1 cellular context compared by ENCODE assay signal in the genomic region with DNA sequence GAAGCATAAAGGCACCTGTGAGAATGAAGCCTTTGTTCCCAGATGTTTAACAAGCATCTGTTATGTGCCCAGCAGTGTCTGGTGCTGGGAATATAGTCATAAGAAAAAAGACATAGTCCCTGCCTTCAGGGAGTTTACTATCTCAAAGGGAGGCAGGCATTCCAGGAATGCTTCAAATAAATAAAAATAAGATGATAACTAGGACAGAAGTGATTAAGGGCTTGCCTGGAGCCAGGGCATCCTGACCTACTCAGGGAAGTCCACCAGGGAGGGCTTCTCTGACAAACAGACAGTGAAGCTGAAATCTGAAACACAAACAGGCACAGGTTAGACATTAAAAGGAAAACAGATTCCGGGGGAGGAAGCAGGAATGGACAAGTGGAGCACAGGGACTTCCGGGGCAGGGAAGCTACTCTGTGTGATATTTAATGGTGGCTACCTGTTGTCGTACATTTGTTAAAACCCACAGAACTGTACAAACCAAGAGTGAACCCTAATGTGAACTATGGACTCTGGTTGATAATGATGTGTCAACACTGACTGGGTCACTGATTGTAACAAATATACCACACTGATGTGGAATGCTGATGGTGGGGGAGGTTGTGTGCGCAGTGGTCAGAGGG.
TF ChIP-seq lines count a peak whose summit lies in the region.

No MANE protein-coding gene starts in this region.

TF ChIP-seq in HepG2, 621 proteins besides CTCF, POLR2A, EP300 and RAD21 (continued from another document and continues in another):
- TF ChIP-seq, protein P1, sequence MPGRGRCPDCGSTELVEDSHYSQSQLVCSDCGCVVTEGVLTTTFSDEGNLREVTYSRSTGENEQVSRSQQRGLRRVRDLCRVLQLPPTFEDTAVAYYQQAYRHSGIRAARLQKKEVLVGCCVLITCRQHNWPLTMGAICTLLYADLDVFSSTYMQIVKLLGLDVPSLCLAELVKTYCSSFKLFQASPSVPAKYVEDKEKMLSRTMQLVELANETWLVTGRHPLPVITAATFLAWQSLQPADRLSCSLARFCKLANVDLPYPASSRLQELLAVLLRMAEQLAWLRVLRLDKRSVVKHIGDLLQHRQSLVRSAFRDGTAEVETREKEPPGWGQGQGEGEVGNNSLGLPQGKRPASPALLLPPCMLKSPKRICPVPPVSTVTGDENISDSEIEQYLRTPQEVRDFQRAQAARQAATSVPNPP (CRISPR knock-in tag; IDR thresholded peaks at IDR 0.05) = no peak; the same call in 1 of the 2 replicates
- TF ChIP-seq POGZ (CRISPR knock-in tag; IDR thresholded peaks at IDR 0.05) (peak; percentile 79), ZBTB3 (CRISPR knock-in tag; IDR thresholded peaks at IDR 0.05; ENCODE audit: borderline replicate concordance, low read depth) (no peak), ZNF264 (CRISPR knock-in tag; IDR thresholded peaks at IDR 0.05) (peak; percentile 81; the same call in 1 of the 2 replicates), NR2F1 (CRISPR knock-in tag; IDR thresholded peaks at IDR 0.05) (peak; percentile 74 to 81), SMAD9 (CRISPR knock-in tag; IDR thresholded peaks at IDR 0.05) (no peak), CEBPB (IDR thresholded peaks at IDR 0.05; ENCODE audit: borderline replicate concordance, low read depth, low read length) (peak; percentile 73), DR1 (CRISPR knock-in tag; IDR thresholded peaks at IDR 0.05) (no peak), ZMAT3 (CRISPR knock-in tag; conservative IDR thresholded peaks at IDR 0.05) (peak; percentile 32; the same call in 1 of the 2 replicates), ZZZ3 (CRISPR knock-in tag; IDR thresholded peaks at IDR 0.05; ENCODE audit: borderline replicate concordance) (no peak), PAX8 (CRISPR knock-in tag; IDR thresholded peaks at IDR 0.05; ENCODE audit: borderline replicate concordance) (no peak), HNRNPH1 (optimal IDR thresholded peaks at IDR 0.05; ENCODE audit: low read depth, low read length) (no peak), JARID2 (CRISPR knock-in tag; IDR thresholded peaks at IDR 0.05; ENCODE audit: insufficient replicate concordance) (no peak), ZNF296 (CRISPR knock-in tag; conservative IDR thresholded peaks at IDR 0.05) (no peak), ZSCAN25 (CRISPR knock-in tag; IDR thresholded peaks at IDR 0.05) (peak; percentile 70; the same call in 1 of the 2 replicates), IRX3 (CRISPR knock-in tag; IDR thresholded peaks at IDR 0.05; ENCODE audit: borderline replicate concordance, low read depth) (no peak), ZNF446 (CRISPR knock-in tag; IDR thresholded peaks at IDR 0.05) (no peak), TAF15 (IDR thresholded peaks at IDR 0.05; ENCODE audit: low read depth, low read length, poor library complexity, severe bottlenecking) (no peak), NFKBIZ (CRISPR knock-in tag; IDR thresholded peaks at IDR 0.05) (peak; percentile 69; the same call in 1 of the 2 replicates), SP140L (CRISPR knock-in tag; IDR thresholded peaks at IDR 0.05; ENCODE audit: borderline replicate concordance) (no peak), ZNF160 (CRISPR knock-in tag; IDR thresholded peaks at IDR 0.05) (no peak), SIN3B (IDR thresholded peaks at IDR 0.05; ENCODE audit: low read length) (no peak), MIXL1 (CRISPR knock-in tag; IDR thresholded peaks at IDR 0.05) (peak; percentile 98), PCBP2 (optimal IDR thresholded peaks at IDR 0.05; ENCODE audit: low read depth, low read length, poor library complexity, severe bottlenecking) (no peak), ZNF615 (CRISPR knock-in tag; IDR thresholded peaks at IDR 0.05; ENCODE audit: borderline replicate concordance) (no peak), RARA (CRISPR knock-in tag; IDR thresholded peaks at IDR 0.05) (peak; percentile 94), NPAS2 (CRISPR knock-in tag; IDR thresholded peaks at IDR 0.05; ENCODE audit: borderline replicate concordance) (no peak), CAMTA2 (CRISPR knock-in tag; IDR thresholded peaks at IDR 0.05; ENCODE audit: borderline replicate concordance) (no peak)
- TF ChIP-seq, protein P2, sequence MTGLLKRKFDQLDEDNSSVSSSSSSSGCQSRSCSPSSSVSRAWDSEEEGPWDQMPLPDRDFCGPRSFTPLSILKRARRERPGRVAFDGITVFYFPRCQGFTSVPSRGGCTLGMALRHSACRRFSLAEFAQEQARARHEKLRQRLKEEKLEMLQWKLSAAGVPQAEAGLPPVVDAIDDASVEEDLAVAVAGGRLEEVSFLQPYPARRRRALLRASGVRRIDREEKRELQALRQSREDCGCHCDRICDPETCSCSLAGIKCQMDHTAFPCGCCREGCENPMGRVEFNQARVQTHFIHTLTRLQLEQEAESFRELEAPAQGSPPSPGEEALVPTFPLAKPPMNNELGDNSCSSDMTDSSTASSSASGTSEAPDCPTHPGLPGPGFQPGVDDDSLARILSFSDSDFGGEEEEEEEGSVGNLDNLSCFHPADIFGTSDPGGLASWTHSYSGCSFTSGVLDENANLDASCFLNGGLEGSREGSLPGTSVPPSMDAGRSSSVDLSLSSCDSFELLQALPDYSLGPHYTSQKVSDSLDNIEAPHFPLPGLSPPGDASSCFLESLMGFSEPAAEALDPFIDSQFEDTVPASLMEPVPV (CRISPR knock-in tag; IDR thresholded peaks at IDR 0.05) = 0 out of 2 replicates have a peak, but pooled peaks have one; percentile 22
- TF ChIP-seq, protein P3, sequence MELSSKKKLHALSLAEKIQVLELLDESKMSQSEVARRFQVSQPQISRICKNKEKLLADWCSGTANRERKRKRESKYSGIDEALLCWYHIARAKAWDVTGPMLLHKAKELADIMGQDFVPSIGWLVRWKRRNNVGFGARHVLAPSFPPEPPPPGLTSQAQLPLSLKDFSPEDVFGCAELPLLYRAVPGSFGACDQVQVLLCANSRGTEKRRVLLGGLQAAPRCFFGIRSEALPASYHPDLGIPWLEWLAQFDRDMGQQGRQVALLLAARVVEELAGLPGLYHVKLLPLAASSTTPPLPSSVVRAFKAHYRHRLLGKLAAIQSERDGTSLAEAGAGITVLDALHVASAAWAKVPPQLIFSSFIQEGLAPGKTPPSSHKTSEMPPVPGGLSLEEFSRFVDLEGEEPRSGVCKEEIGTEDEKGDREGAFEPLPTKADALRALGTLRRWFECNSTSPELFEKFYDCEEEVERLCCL (CRISPR knock-in tag; IDR thresholded peaks at IDR 0.05; ENCODE audit: borderline replicate concordance) = no peak
- TF ChIP-seq, protein P4, sequence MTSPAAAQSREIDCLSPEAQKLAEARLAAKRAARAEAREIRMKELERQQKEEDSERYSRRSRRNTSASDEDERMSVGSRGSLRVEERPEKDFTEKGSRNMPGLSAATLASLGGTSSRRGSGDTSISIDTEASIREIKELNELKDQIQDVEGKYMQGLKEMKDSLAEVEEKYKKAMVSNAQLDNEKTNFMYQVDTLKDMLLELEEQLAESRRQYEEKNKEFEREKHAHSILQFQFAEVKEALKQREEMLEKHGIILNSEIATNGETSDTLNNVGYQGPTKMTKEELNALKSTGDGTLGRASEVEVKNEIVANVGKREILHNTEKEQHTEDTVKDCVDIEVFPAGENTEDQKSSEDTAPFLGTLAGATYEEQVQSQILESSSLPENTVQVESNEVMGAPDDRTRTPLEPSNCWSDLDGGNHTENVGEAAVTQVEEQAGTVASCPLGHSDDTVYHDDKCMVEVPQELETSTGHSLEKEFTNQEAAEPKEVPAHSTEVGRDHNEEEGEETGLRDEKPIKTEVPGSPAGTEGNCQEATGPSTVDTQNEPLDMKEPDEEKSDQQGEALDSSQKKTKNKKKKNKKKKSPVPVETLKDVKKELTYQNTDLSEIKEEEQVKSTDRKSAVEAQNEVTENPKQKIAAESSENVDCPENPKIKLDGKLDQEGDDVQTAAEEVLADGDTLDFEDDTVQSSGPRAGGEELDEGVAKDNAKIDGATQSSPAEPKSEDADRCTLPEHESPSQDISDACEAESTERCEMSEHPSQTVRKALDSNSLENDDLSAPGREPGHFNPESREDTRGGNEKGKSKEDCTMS (CRISPR knock-in tag; conservative IDR thresholded peaks at IDR 0.05) = no peak
- TF ChIP-seq, protein P5, sequence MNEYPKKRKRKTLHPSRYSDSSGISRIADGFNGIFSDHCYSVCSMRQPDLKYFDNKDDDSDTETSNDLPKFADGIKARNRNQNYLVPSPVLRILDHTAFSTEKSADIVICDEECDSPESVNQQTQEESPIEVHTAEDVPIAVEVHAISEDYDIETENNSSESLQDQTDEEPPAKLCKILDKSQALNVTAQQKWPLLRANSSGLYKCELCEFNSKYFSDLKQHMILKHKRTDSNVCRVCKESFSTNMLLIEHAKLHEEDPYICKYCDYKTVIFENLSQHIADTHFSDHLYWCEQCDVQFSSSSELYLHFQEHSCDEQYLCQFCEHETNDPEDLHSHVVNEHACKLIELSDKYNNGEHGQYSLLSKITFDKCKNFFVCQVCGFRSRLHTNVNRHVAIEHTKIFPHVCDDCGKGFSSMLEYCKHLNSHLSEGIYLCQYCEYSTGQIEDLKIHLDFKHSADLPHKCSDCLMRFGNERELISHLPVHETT (CRISPR knock-in tag; conservative IDR thresholded peaks at IDR 0.05) = peak; percentile 55; the same call in 1 of the 2 replicates
- TF ChIP-seq, protein P6, sequence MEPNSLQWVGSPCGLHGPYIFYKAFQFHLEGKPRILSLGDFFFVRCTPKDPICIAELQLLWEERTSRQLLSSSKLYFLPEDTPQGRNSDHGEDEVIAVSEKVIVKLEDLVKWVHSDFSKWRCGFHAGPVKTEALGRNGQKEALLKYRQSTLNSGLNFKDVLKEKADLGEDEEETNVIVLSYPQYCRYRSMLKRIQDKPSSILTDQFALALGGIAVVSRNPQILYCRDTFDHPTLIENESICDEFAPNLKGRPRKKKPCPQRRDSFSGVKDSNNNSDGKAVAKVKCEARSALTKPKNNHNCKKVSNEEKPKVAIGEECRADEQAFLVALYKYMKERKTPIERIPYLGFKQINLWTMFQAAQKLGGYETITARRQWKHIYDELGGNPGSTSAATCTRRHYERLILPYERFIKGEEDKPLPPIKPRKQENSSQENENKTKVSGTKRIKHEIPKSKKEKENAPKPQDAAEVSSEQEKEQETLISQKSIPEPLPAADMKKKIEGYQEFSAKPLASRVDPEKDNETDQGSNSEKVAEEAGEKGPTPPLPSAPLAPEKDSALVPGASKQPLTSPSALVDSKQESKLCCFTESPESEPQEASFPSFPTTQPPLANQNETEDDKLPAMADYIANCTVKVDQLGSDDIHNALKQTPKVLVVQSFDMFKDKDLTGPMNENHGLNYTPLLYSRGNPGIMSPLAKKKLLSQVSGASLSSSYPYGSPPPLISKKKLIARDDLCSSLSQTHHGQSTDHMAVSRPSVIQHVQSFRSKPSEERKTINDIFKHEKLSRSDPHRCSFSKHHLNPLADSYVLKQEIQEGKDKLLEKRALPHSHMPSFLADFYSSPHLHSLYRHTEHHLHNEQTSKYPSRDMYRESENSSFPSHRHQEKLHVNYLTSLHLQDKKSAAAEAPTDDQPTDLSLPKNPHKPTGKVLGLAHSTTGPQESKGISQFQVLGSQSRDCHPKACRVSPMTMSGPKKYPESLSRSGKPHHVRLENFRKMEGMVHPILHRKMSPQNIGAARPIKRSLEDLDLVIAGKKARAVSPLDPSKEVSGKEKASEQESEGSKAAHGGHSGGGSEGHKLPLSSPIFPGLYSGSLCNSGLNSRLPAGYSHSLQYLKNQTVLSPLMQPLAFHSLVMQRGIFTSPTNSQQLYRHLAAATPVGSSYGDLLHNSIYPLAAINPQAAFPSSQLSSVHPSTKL (CRISPR knock-in tag; IDR thresholded peaks at IDR 0.05) = peak; percentile 94
- TF ChIP-seq, protein P7, sequence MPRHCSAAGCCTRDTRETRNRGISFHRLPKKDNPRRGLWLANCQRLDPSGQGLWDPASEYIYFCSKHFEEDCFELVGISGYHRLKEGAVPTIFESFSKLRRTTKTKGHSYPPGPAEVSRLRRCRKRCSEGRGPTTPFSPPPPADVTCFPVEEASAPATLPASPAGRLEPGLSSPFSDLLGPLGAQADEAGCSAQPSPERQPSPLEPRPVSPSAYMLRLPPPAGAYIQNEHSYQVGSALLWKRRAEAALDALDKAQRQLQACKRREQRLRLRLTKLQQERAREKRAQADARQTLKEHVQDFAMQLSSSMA (CRISPR knock-in tag; IDR thresholded peaks at IDR 0.05) = no peak
- TF ChIP-seq, protein P8, sequence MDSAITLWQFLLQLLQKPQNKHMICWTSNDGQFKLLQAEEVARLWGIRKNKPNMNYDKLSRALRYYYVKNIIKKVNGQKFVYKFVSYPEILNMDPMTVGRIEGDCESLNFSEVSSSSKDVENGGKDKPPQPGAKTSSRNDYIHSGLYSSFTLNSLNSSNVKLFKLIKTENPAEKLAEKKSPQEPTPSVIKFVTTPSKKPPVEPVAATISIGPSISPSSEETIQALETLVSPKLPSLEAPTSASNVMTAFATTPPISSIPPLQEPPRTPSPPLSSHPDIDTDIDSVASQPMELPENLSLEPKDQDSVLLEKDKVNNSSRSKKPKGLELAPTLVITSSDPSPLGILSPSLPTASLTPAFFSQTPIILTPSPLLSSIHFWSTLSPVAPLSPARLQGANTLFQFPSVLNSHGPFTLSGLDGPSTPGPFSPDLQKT (CRISPR knock-in tag; IDR thresholded peaks at IDR 0.05; ENCODE audit: borderline replicate concordance) = no peak
- TF ChIP-seq, protein P9, sequence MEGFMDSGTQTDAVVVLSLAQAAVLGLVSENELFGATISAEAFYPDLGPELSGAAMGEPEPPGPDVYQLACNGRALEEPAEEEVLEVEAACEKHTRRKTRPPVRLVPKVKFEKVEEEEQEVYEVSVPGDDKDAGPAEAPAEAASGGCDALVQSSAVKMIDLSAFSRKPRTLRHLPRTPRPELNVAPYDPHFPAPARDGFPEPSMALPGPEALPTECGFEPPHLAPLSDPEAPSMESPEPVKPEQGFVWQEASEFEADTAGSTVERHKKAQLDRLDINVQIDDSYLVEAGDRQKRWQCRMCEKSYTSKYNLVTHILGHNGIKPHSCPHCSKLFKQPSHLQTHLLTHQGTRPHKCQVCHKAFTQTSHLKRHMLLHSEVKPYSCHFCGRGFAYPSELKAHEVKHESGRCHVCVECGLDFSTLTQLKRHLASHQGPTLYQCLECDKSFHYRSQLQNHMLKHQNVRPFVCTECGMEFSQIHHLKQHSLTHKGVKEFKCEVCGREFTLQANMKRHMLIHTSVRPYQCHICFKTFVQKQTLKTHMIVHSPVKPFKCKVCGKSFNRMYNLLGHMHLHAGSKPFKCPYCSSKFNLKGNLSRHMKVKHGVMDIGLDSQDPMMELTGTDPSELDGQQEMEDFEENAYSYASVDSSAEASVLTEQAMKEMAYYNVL (CRISPR knock-in tag; IDR thresholded peaks at IDR 0.05; ENCODE audit: borderline replicate concordance) = peak; percentile 88
- TF ChIP-seq, protein P10, sequence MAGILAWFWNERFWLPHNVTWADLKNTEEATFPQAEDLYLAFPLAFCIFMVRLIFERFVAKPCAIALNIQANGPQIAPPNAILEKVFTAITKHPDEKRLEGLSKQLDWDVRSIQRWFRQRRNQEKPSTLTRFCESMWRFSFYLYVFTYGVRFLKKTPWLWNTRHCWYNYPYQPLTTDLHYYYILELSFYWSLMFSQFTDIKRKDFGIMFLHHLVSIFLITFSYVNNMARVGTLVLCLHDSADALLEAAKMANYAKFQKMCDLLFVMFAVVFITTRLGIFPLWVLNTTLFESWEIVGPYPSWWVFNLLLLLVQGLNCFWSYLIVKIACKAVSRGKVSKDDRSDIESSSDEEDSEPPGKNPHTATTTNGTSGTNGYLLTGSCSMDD (CRISPR knock-in tag; IDR thresholded peaks at IDR 0.05) = no peak
- TF ChIP-seq, protein P11, sequence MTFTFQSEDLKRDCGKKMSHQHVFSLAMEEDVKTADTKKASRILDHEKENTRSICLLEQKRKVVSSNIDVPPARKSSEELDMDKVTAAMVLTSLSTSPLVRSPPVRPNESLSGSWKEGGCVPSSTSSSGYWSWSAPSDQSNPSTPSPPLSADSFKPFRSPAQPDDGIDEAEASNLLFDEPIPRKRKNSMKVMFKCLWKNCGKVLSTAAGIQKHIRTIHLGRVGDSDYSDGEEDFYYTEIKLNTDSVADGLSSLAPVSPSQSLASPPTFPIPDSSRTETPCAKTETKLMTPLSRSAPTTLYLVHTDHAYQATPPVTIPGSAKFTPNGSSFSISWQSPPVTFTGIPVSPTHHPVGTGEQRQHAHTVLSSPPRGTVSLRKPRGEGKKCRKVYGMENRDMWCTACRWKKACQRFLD (CRISPR knock-in tag; IDR thresholded peaks at IDR 0.05; ENCODE audit: borderline replicate concordance) = no peak
